8 cellular contexts compared by ENCODE assay signal in the genomic region with DNA sequence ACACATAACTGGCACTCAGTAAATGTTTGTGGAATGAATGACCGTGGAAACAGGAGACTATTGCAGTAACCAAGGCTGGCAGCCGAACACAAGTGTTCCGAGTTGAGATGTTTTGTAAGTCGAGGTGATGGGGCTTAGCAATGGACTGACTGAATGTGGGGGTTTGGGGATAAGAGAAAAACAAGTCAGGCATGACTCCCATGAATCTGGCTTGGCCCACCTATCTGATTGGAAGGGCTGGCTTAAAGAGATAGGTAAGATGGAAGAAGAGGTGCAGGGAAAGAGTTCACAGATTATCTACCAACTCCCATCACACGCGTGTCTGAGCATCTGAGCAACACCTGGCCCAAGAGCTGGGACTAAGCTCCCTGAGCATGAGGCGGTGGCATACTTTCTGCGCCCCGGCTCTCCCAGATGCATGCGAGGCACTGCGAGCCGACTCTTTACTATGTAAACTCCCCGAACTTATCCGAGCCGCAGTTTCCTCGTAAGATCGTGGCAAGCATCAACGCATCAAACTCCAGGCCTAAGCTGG. TPM values are rescaled to one million over a fixed set of nuclear protein-coding genes. Genes with fewer than 3 reads are reported as not detected.
DNase-seq lines count a peak whose midpoint lies in the region; ATAC-seq, FAIRE-seq and TF ChIP-seq lines count a peak whose summit lies in the region.

No MANE protein-coding gene starts in this region.

- 8% methylated on average over 18 of the region's 18 CpGs for WGBS in liver
- 8 to 16% methylated on average over 12 to 18 of the region's 18 CpGs for WGBS in upper lobe of left lung, 2 donors

- CTCF ChIA-PET in activated naive CD4-positive, alpha-beta T cell treated with anti-CD3 and anti-CD28 coated beads for 36 hours (lab: Charles Lee), result interaction anchor here (0.6 to 1.8 kb wide), 6 partner anchors 15 to 529 kb away, joined by 3 to 6 read pairs (median 4); partner anchors contain the start of gene POLDIP2

- ATAC-seq in upper lobe of left lung (ENCODE audit: low FRiP score in 2 of 2) (no peak), left lobe of liver (no peak)

- peak overlapping the region; percentile 60 for H3K27ac Mint-ChIP-seq in activated naive CD4-positive, alpha-beta T cell treated with anti-CD3 and anti-CD28 coated beads for 36 hours

- H3K27me3 Mint-ChIP-seq in activated naive CD4-positive, alpha-beta T cell treated with anti-CD3 and anti-CD28 coated beads for 36 hours (ENCODE audit: low read depth), result no peaks in the 10 kb centered on the region

- H3K9me3 ChIP-seq in liver (ENCODE audit: control insufficient read depth in 4 of 4, low read length in 3 of 4) (no peaks in the 10 kb centered on the region), upper lobe of left lung (no peaks in the 10 kb centered on the region)

- TF ChIP-seq EP300 in upper lobe of left lung (IDR thresholded peaks at IDR 0.05), result no peak

- peaks cover 4 to 39% (median 36%) of the 10 kb centered on the region in 4 donors for H3K4me1 ChIP-seq in liver (ENCODE audit: control insufficient read depth in 4 of 4, insufficient read depth in 4 of 4, low read length in 3 of 4)
- peaks cover 36 to 59% (median 41%) of the 10 kb centered on the region in 4 donors for H3K4me1 ChIP-seq in upper lobe of left lung

- H3K9ac ChIP-seq in liver (ENCODE audit: low read depth in 1 of 2, low read length in 2 of 2), result peak overlapping the region; percentile 64 to 74

- H3K9me3 Mint-ChIP-seq in activated naive CD4-positive, alpha-beta T cell treated with anti-CD3 and anti-CD28 coated beads for 36 hours, result no peaks in the 10 kb centered on the region

- intact Hi-C loops in activated naive CD4-positive, alpha-beta T cell treated with anti-CD3 and anti-CD28 coated beads for 36 hours (cut with micrococcal nuclease), result loop anchor here (1.0 to 10.0 kb wide), 11 partner anchors 7 to 617 kb away; partner anchors contain the start of genes NLK, PHF12, PIGS and POLDIP2

- H3K27me3 ChIP-seq in liver (ENCODE audit: control insufficient read depth in 4 of 4, insufficient read depth in 4 of 4, low read length in 3 of 4) (no peaks in the 10 kb centered on the region), upper lobe of left lung (no peaks in the 10 kb centered on the region)

- peaks cover 0 to 16% (median 6%) of the 10 kb centered on the region in 4 donors for H3K36me3 ChIP-seq in liver (ENCODE audit: control insufficient read depth in 4 of 4, insufficient read depth in 3 of 4, low read depth in 1 of 4, low read length in 3 of 4)
- peaks cover 4 to 31% (median 18%) of the 10 kb centered on the region in 4 donors for H3K36me3 ChIP-seq in upper lobe of left lung

- DNase-seq in activated naive CD4-positive, alpha-beta T cell treated with anti-CD3 and anti-CD28 coated beads for 36 hours, result peak; percentile 33
- no peak for DNase-seq in activated naive CD4-positive, alpha-beta T cell (lab: John Stamatoyannopoulos, UW)
- DNase-seq in upper lobe of left lung, result no peak
- DNase-seq in RCC 7860 (ENCODE audit: low spot score), result no peak
- DNase-seq in left lobe of liver (ENCODE audit: low spot score), result no peak
- DNase-seq in NCI-H1417 treated with DMSO at 0.1 percent for 48 hours (lab: John Stamatoyannopoulos, UW), result no peak

- no peak for TF ChIP-seq RAD21 in liver (IDR thresholded peaks at IDR 0.05)

- H3K36me3 Mint-ChIP-seq in activated naive CD4-positive, alpha-beta T cell treated with anti-CD3 and anti-CD28 coated beads for 36 hours (ENCODE audit: low read depth), result peaks cover 1% of the 10 kb centered on the region

- TF ChIP-seq CTCF in liver (IDR thresholded peaks at IDR 0.05; ENCODE audit: low read depth, low read length, missing input control) (no peak), upper lobe of left lung (IDR thresholded peaks at IDR 0.05) (no peak)

- no peak for FAIRE-seq in RCC 7860 (lab: Jason Lieb, UNC)

- no peak for TF ChIP-seq POLR2A in upper lobe of left lung (IDR thresholded peaks at IDR 0.05)

- H3K27ac ChIP-seq in angular gyrus (ENCODE audit: low read depth, low read length), result peak overlapping the region; percentile 71
- peak overlapping the region; percentile 93 to 96 for H3K27ac ChIP-seq in liver (ENCODE audit: low read depth in 1 of 2, low read length in 2 of 2)
- peak overlapping the region; percentile 94 to 97 (median 96) for H3K27ac ChIP-seq in upper lobe of left lung

- peaks cover 34% of the 10 kb centered on the region for H3K4me1 Mint-ChIP-seq in activated naive CD4-positive, alpha-beta T cell treated with anti-CD3 and anti-CD28 coated beads for 36 hours (ENCODE audit: low read depth)

- H3K4me3 ChIP-seq in liver (ENCODE audit: low read depth in 1 of 3, low read length in 3 of 3), result peak overlapping the region; percentile 85 to 93 (median 91)
- peak overlapping the region; percentile 86 to 95 (median 90) for H3K4me3 ChIP-seq in upper lobe of left lung

- H3K4me3 Mint-ChIP-seq in activated naive CD4-positive, alpha-beta T cell treated with anti-CD3 and anti-CD28 coated beads for 36 hours, result peak overlapping the region; percentile 95

TF ChIP-seq in liver, 16 proteins besides CTCF, POLR2A, EP300 and RAD21 (continues in another document):
- TF ChIP-seq RXRA (IDR thresholded peaks at IDR 0.05) (no peak), TAF1 (conservative IDR thresholded peaks at IDR 0.05) (no peak), EGR1 (IDR thresholded peaks at IDR 0.05; ENCODE audit: low read depth in 2 of 2) (no peak), MAX (IDR thresholded peaks at IDR 0.05) (no peak), SP1 (IDR thresholded peaks at IDR 0.05) (no peak), HNF4A (conservative IDR thresholded peaks at IDR 0.05) (no peak), FOXA1 (IDR thresholded peaks at IDR 0.05) (no peak), JUND (IDR thresholded peaks at IDR 0.05) (no peak), YY1 (IDR thresholded peaks at IDR 0.05) (no peak), FOXA2 (IDR thresholded peaks at IDR 0.05) (no peak), GABPA (IDR thresholded peaks at IDR 0.05 in 1 of 2, conservative IDR thresholded peaks at IDR 0.05 in 1 of 2) (no peak), NR2F2 (IDR thresholded peaks at IDR 0.05) (no peak), HNF4G (IDR thresholded peaks at IDR 0.05) (no peak), ZBTB33 (IDR thresholded peaks at IDR 0.05) (no peak)
- TF ChIP-seq, protein P1, sequence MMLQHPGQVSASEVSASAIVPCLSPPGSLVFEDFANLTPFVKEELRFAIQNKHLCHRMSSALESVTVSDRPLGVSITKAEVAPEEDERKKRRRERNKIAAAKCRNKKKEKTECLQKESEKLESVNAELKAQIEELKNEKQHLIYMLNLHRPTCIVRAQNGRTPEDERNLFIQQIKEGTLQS (IDR thresholded peaks at IDR 0.05), result no peak

RNA-seq across cellular contexts. Expression of gene IFT20, which starts 0.5 kb away (rescaled TPM):
- 10 to 100 TPM; 17.9 to 18.1 TPM for total RNA-seq in activated naive CD4-positive, alpha-beta T cell treated with anti-CD3 and anti-CD28 coated beads for 36 hours
- total RNA-seq in liver (10 to 100 TPM; 15.5 to 22.4 TPM), upper lobe of left lung (10 to 100 TPM; 28.6 to 60.8 (median 44.3) TPM), left lobe of liver (24.2 TPM)
- polyA plus RNA-seq in liver, result 10 to 100 TPM; 27.0 to 37.1 TPM

RNA-seq across cellular contexts. Expression of gene TNFAIP1, which starts 0.8 kb away (rescaled TPM):
- 10 to 100 TPM; 18.6 to 18.7 TPM for total RNA-seq in activated naive CD4-positive, alpha-beta T cell treated with anti-CD3 and anti-CD28 coated beads for 36 hours
- 10 to 100 TPM; 11.7 to 21.9 TPM for total RNA-seq in liver
- 10 to 100 TPM; 17.4 to 31.7 TPM for polyA plus RNA-seq in liver
- 10 to 100 TPM; 27.2 to 74.3 (median 46.4) TPM for total RNA-seq in upper lobe of left lung
- 28.8 TPM for total RNA-seq in left lobe of liver

RNA-seq across cellular contexts. Expression of gene TMEM97, which starts 15.7 kb away (rescaled TPM):
- 10 to 100 TPM; 25.1 to 26.0 TPM for total RNA-seq in activated naive CD4-positive, alpha-beta T cell treated with anti-CD3 and anti-CD28 coated beads for 36 hours
- total RNA-seq in liver (10 to 100 TPM; 53.0 to 90.2 TPM), upper lobe of left lung (10 to 100 TPM; 19.8 to 47.9 (median 37.6) TPM), left lobe of liver (29.6 TPM)
- polyA plus RNA-seq in liver, result 10 to 100 TPM; 29.5 to 74.0 TPM

RNA-seq across cellular contexts. Expression of gene POLDIP2, which starts 22.6 kb away (rescaled TPM):
- 10 to 100 TPM; 74.6 to 76.5 TPM for total RNA-seq in activated naive CD4-positive, alpha-beta T cell treated with anti-CD3 and anti-CD28 coated beads for 36 hours
- total RNA-seq in liver, result 100 to 1,000 TPM in 1 of 2 donors, 10 to 100 TPM in 1; 65.5 to 117 TPM
- 100 to 1,000 TPM in 1 of 2 donors, 10 to 100 TPM in 1; 90.2 to 150 TPM for polyA plus RNA-seq in liver
- total RNA-seq in upper lobe of left lung, result 10 to 100 TPM; 50.3 to 74.5 (median 60.0) TPM
- 119 TPM for total RNA-seq in left lobe of liver

RNA-seq across cellular contexts. Expression of gene SEBOX, which starts 30.3 kb away (rescaled TPM):
- total RNA-seq in activated naive CD4-positive, alpha-beta T cell treated with anti-CD3 and anti-CD28 coated beads for 36 hours, result not detected
- total RNA-seq in liver (under 1 TPM; 0.19 to 0.59 TPM), upper lobe of left lung (not detected), left lobe of liver (not detected)
- not detected for polyA plus RNA-seq in liver
